20 cellular contexts compared by ENCODE assay signal in the genomic region with DNA sequence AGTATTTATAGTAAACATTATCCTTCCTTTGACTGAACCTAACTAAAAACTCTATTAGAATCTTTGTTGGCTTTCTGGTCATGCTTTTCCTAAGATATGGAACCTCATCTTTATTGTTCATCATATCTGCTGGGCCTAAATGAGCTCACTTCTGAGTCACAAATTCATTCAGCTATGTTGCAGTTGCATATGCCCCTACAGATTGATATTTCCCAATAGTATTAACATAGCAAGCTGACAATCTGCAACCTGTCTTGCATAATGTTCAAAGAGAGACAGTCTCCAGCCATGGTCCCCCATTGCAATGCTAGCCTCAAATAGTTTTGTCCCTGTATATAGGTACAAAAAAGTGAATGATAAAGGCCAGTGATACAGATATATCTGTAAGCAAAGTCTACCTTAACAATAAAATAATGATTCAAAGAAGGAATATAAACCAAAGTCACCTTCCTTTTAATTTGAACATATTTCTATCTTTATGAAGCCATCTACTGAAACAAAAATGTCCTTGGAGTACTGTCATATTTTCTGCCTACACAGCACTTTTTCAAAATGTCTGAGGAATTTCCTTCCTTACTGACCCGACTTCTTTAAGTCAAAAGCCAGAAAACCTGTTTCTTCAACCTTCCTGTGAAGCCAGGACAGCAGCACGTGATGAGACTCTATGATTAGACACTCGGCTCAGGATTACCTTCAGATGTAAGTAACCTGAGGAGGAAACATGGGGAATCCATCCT.
DNase-seq lines count a peak whose midpoint lies in the region; ATAC-seq and TF ChIP-seq lines count a peak whose summit lies in the region.
"Had no signal": no experiment of that assay in that cellular context is flagged by ENCODE, and none has a peak within 500 bp of the region (broad histone marks: within the 10 kb centered on the region; RNA-seq: fewer than 3 reads in every experiment).

No MANE protein-coding gene starts in this region.

- peaks cover 35% of the 10 kb centered on the region for H3K9me3 Mint-ChIP-seq in neural progenitor cell

- H3K9me3 ChIP-seq in RWPE2 (ENCODE audit: severe bottlenecking) (no peaks in the 10 kb centered on the region), neural progenitor cell (ENCODE audit: low read depth) (peaks cover 6% of the 10 kb centered on the region), T-helper 17 cell (ENCODE audit: control insufficient read depth, low read length, poor library complexity, severe bottlenecking) (no peaks in the 10 kb centered on the region)
- H3K9me3 ChIP-seq: lower lobe of right lung had no signal

- H3K4me1 Mint-ChIP-seq in neural progenitor cell (no peaks in the 10 kb centered on the region), T-helper 17 cell (no peaks in the 10 kb centered on the region)
- H3K4me1 Mint-ChIP-seq: activated B cell treated with CpG ODN at 0.5 μM for 24 hours had no signal

- DNase-seq in AG08395 (ENCODE audit: low spot score), result peak; percentile 14
- DNase-seq in HCEC 1CT, result peak; percentile 66
- no peak for DNase-seq in RWPE2 (ENCODE audit: low spot score)
- peak; percentile 71 for DNase-seq in fibroblast of mammary gland (ENCODE audit: low read depth)
- DNase-seq in neural progenitor cell (ENCODE audit: low spot score), result no peak
- DNase-seq in T-helper 17 cell, result no peak
- no peak for DNase-seq in C1 segment of cervical spinal cord (lab: John Stamatoyannopoulos, UW)
- no peak for DNase-seq in dermis blood vessel endothelial cell
- DNase-seq: activated B cell treated with CpG ODN at 0.5 μM for 24 hours; activated CD4-positive, alpha-beta memory T cell treated with anti-CD3 and anti-CD28 coated beads for 36 hours; activated gamma-delta T cell; cortex of kidney; DMS79 treated with DMSO at 0.1 percent for 48 hours; kidney; lower lobe of right lung; NCI-H1436 treated with DMSO at 0.1 percent for 48 hours; NCI-H524 treated with DMSO at 0.1 percent for 48 hours; upper lobe of left lung had no signal

- H3K27ac Mint-ChIP-seq in neural progenitor cell, result no peak overlapping the region
- H3K27ac Mint-ChIP-seq in T-helper 17 cell, result no peak overlapping the region
- H3K27ac Mint-ChIP-seq: activated B cell treated with CpG ODN at 0.5 μM for 24 hours; activated CD4-positive, alpha-beta memory T cell treated with anti-CD3 and anti-CD28 coated beads for 36 hours had no signal

- no peaks in the 10 kb centered on the region for H3K79me2 ChIP-seq in neural progenitor cell (ENCODE audit: low read depth)

- H3K9ac ChIP-seq in neural progenitor cell, result no peak overlapping the region

- H3K4me3 ChIP-seq in RWPE2 (ENCODE audit: severe bottlenecking) (no peak overlapping the region), fibroblast of mammary gland (ENCODE audit: control insufficient read depth, low read depth, low read length) (no peak overlapping the region), neural progenitor cell (no peak overlapping the region)
- H3K4me3 ChIP-seq: lower lobe of right lung, upper lobe of left lung had no signal

- H3K27ac ChIP-seq in RWPE2 (ENCODE audit: poor library complexity, severe bottlenecking), result no peak overlapping the region
- no peak overlapping the region for H3K27ac ChIP-seq in neural progenitor cell
- H3K27ac ChIP-seq: lower lobe of right lung, upper lobe of left lung had no signal

- H3K36me3 Mint-ChIP-seq in neural progenitor cell, result peaks cover 42% of the 10 kb centered on the region
- H3K36me3 Mint-ChIP-seq in T-helper 17 cell (ENCODE audit: low read depth), result peaks cover 5% of the 10 kb centered on the region

- H3K4me1 ChIP-seq in RWPE2 (ENCODE audit: insufficient read depth, poor library complexity, severe bottlenecking) (no peaks in the 10 kb centered on the region), neural progenitor cell (no peaks in the 10 kb centered on the region)
- H3K4me1 ChIP-seq: lower lobe of right lung, upper lobe of left lung had no signal

- H3K27me3 Mint-ChIP-seq in neural progenitor cell (ENCODE audit: insufficient read depth, low read depth), result no peaks in the 10 kb centered on the region
- no peaks in the 10 kb centered on the region for H3K27me3 Mint-ChIP-seq in T-helper 17 cell
- H3K27me3 Mint-ChIP-seq: activated B cell treated with CpG ODN at 0.5 μM for 24 hours; activated CD4-positive, alpha-beta memory T cell treated with anti-CD3 and anti-CD28 coated beads for 36 hours had no signal

- H3K4me3 Mint-ChIP-seq in neural progenitor cell (no peak overlapping the region), T-helper 17 cell (no peak overlapping the region)
- H3K4me3 Mint-ChIP-seq: activated B cell treated with CpG ODN at 0.5 μM for 24 hours; activated CD4-positive, alpha-beta memory T cell treated with anti-CD3 and anti-CD28 coated beads for 36 hours had no signal

- no peak overlapping the region for H3K4me2 ChIP-seq in neural progenitor cell

- H2AFZ ChIP-seq in neural progenitor cell (replicated peaks), result no peak overlapping the region

- H3K36me3 ChIP-seq in RWPE2 (ENCODE audit: low read depth) (no peaks in the 10 kb centered on the region), neural progenitor cell (peaks cover 32% of the 10 kb centered on the region)
- H3K36me3 ChIP-seq: lower lobe of right lung, upper lobe of left lung had no signal

- TF ChIP-seq CTCF in RWPE2 (IDR thresholded peaks at IDR 0.05; ENCODE audit: poor library complexity, severe bottlenecking) (no peak), fibroblast of mammary gland (conservative IDR thresholded peaks at IDR 0.05; ENCODE audit: control insufficient read depth, insufficient read depth, low read depth, low read length) (no peak), neural progenitor cell (IDR thresholded peaks at IDR 0.05) (no peak)

- ATAC-seq in RWPE2 (ENCODE audit: low read depth), result peak; percentile 51; the same call in 2 of the 3 replicates
- no peak for ATAC-seq in T-helper 17 cell
- ATAC-seq: lower lobe of right lung, sciatic nerve, SK-N-SH treated with all-trans-retinoic acid at 6 μM for 48 hours had no signal

- H4K20me1 ChIP-seq in neural progenitor cell (ENCODE audit: low read depth), result no peaks in the 10 kb centered on the region

- H3F3A ChIP-seq in neural progenitor cell (ENCODE audit: low read depth), result no peaks in the 10 kb centered on the region

- H3K27me3 ChIP-seq in RWPE2 (ENCODE audit: insufficient read depth, poor library complexity, severe bottlenecking), result no peaks in the 10 kb centered on the region
- H3K27me3 ChIP-seq in neural progenitor cell, result no peaks in the 10 kb centered on the region
- H3K27me3 ChIP-seq: upper lobe of left lung had no signal

Comparison
In these comparisons a context has a peak if more than half of its experiments do, and no peak if none do; other contexts are left out.
1. DNase-seq: peak in AG08395 (single experiment), HCEC 1CT (single experiment) and fibroblast of mammary gland (single experiment); none in RWPE2 (single experiment), neural progenitor cell (single experiment), T-helper 17 cell (0 of 3), C1 segment of cervical spinal cord (0 of 14) and dermis blood vessel endothelial cell (single experiment).